Comparison of ENCODE assay signal across 8 cellular contexts in the genomic region with DNA sequence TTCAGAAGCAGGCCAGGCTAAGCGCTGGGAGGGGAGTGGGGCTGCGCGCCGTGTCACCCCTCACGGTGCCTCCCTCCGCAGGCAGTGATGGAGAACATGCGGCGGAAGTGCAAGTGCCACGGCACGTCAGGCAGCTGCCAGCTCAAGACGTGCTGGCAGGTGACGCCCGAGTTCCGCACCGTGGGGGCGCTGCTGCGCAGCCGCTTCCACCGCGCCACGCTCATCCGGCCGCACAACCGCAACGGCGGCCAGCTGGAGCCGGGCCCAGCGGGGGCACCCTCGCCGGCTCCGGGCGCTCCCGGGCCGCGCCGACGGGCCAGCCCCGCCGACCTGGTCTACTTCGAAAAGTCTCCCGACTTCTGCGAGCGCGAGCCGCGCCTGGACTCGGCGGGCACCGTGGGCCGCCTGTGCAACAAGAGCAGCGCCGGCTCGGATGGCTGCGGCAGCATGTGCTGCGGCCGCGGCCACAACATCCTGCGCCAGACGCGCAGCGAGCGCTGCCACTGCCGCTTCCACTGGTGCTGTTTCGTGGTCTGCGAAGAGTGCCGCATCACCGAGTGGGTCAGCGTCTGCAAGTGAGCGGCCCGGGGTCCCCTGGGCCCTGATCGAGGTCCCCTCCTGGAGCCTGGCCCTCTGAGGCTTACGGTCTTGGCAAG. TPM values are rescaled to one million over a fixed set of nuclear protein-coding genes. Genes with fewer than 3 reads are reported as not detected.
DNase-seq lines count a peak whose midpoint lies in the region; ATAC-seq and TF ChIP-seq lines count a peak whose summit lies in the region.

No MANE protein-coding gene starts in this region.

- peak overlapping the region; percentile 92 to 97 (median 96) for H3K27ac Mint-ChIP-seq in IgD-negative memory B cell

- TF ChIP-seq CTCF in RWPE2 (IDR thresholded peaks at IDR 0.05; ENCODE audit: poor library complexity, severe bottlenecking) (peak; percentile 79), upper lobe of left lung (IDR thresholded peaks at IDR 0.05) (peak in 5 of 6 experiments; percentile 29 to 72 (median 50))

- H3K36me3 ChIP-seq in RWPE2 (ENCODE audit: low read depth), result no peaks in the 10 kb centered on the region
- no peaks in the 10 kb centered on the region for H3K36me3 ChIP-seq in upper lobe of left lung

- H3K4me3 Mint-ChIP-seq in IgD-negative memory B cell, result peak overlapping the region; percentile 77 to 87 (median 82)

- peak in 1 of 4 donors; percentile 18 for TF ChIP-seq POLR2A in upper lobe of left lung (IDR thresholded peaks at IDR 0.05)

- no peak for TF ChIP-seq EP300 in upper lobe of left lung (IDR thresholded peaks at IDR 0.05)

- H3K27ac ChIP-seq in RWPE2 (ENCODE audit: poor library complexity, severe bottlenecking) (peak overlapping the region; percentile 72), upper lobe of left lung (peak overlapping the region in 1 of 4 donors; percentile 58)

- H3K9me3 ChIP-seq in RWPE2 (ENCODE audit: severe bottlenecking) (no peaks in the 10 kb centered on the region), upper lobe of left lung (no peaks in the 10 kb centered on the region)

- H3K4me3 ChIP-seq in RWPE2 (ENCODE audit: severe bottlenecking) (peak overlapping the region; percentile 21), upper lobe of left lung (peak overlapping the region in 3 of 4 donors; percentile 30 to 50 (median 37))

- H3K4me1 ChIP-seq in RWPE2 (ENCODE audit: insufficient read depth, poor library complexity, severe bottlenecking) (peaks cover 37% of the 10 kb centered on the region), upper lobe of left lung (peaks cover 25 to 31% (median 28%) of the 10 kb centered on the region in 4 donors)

- peak; percentile 47 for ATAC-seq in GM21528 (IDR thresholded peaks at IDR 0.05; ENCODE audit: low FRiP score, unreplicated experiment)
- peak; percentile 19 for ATAC-seq in RWPE2 (ENCODE audit: low read depth)
- peak; percentile 68 to 76 for ATAC-seq in upper lobe of left lung (ENCODE audit: low FRiP score in 2 of 2)

- WGBS in upper lobe of left lung, 2 donors, result 0 to 4% methylated on average over 4 to 44 of the region's 72 CpGs

- no peaks in the 10 kb centered on the region for H3K27me3 ChIP-seq in RWPE2 (ENCODE audit: insufficient read depth, poor library complexity, severe bottlenecking)
- H3K27me3 ChIP-seq in upper lobe of left lung, result peaks cover 3 to 39% (median 18%) of the 10 kb centered on the region in 4 donors

- peak; percentile 60 for DNase-seq in DMS79 treated with DMSO at 0.1 percent for 48 hours (lab: John Stamatoyannopoulos, UW)
- DNase-seq in RWPE2 (ENCODE audit: low spot score), result no peak
- peak; percentile 94 for DNase-seq in activated effector memory CD4-positive, alpha-beta T cell treated with anti-CD3 and anti-CD28 coated beads, Interleukin-2, amount 50 U/mL, for 16 hours
- DNase-seq in germinal center (ENCODE audit: low spot score), result peak; percentile 88
- peak; percentile 27 for DNase-seq in pons (ENCODE audit: low spot score)
- DNase-seq in upper lobe of left lung, result peak; percentile 70 to 96

- H3K9me3 Mint-ChIP-seq in IgD-negative memory B cell, result no peaks in the 10 kb centered on the region

- peaks cover 3% of the 10 kb centered on the region for H3K27me3 Mint-ChIP-seq in IgD-negative memory B cell

- H3K4me1 Mint-ChIP-seq in IgD-negative memory B cell, result peaks cover 21 to 39% (median 27%) of the 10 kb centered on the region in 3 donors

- peaks cover 2% of the 10 kb centered on the region for H3K36me3 Mint-ChIP-seq in IgD-negative memory B cell

RNA-seq across cellular contexts. Expression of a gene that starts 12.2 kb away (rescaled TPM):
- polyA plus RNA-seq in IgD-negative memory B cell, result 2.4 TPM
- total RNA-seq in upper lobe of left lung, result 1 to 10 TPM in 1 of 6 donors, under 1 TPM in 3, not detected in 2; 0.15 to 1.0 (median 0.55) TPM

RNA-seq across cellular contexts. Expression of a gene that starts 33.2 kb away (rescaled TPM):
- 0.86 TPM for polyA plus RNA-seq in IgD-negative memory B cell
- 1 to 10 TPM in 1 of 6 donors, under 1 TPM in 2, not detected in 3; 0.31 to 4.2 (median 0.44) TPM for total RNA-seq in upper lobe of left lung

Comparison
In these comparisons a context has a peak if more than half of its experiments do, and no peak if none do; other contexts are left out.
1. ATAC-seq: peak in every context shown above with its lines; median percentile 72 in upper lobe of left lung; 47 in GM21528; 19 in RWPE2.